Comparison of ENCODE assay signal across 8 cellular contexts in the genomic region with DNA sequence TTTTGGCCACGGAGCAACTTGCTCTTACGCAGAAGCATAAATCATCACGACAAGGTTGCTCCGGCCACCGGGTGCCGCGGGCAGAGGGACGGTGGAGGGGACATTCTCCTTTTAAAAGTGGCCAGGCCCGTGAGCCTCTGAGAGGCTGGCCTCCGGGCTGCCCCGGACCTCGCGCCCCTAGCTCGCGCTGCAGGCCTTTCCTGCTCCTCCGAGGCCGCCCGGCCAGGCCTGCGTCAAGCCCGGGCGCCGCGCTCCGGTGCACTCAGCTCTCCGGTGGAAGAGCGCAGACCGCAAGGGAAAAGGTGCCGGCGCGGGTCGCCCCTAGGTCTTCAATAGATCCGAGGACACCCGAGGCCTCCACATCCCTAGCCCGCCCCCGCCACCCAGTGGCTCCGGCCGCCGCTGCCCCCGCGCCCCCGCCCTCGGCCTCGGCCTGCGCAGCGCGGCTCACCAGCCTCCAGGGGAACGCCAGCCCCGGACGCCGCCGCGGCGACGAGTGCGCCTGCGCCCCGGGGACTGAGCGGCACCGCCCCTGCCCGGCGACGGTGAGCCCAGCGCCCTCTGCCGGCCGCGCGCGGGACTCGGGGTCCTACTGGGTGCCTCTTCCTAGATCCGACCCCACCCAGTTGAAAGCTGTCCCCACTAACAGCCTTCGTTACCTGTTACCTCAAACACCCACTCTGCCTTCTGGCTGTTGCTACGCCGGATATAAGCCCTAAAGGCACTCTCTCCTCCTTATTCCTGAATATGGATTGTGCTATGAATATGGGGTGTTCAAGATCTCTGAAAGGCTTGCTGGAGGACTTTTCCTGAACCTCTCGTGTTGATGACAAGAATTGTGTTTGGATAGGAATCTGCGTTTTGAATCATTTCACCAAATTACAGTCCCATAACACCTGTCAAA. TPM values are rescaled to one million over a fixed set of nuclear protein-coding genes. Genes with fewer than 3 reads are reported as not detected.
DNase-seq lines count a peak whose midpoint lies in the region; ATAC-seq, FAIRE-seq and TF ChIP-seq lines count a peak whose summit lies in the region.

TSS of gene LYRM9 (minus strand) at position 500 of the 904 bp plus-strand sequence. CDS start 10,671 bp downstream, outside the sequence.

- no peaks in the 10 kb centered on the region for H3K9me2 ChIP-seq in DOHH2 (replicated peaks; ENCODE audit: control insufficient read depth, low read length)

- H3K27ac ChIP-seq in DOHH2 (ENCODE audit: low read depth, low read length) (peak within 1 kb of the TSS; percentile 19; the same call in 1 of the 2 replicates), KOPT-K1 (ENCODE audit: low read depth, low read length, poor library complexity, severe bottlenecking) (peak within 1 kb of the TSS; percentile 17)

- H3K36me3 ChIP-seq in DOHH2 (ENCODE audit: control insufficient read depth, low read length), result no peaks in the 10 kb centered on the region
- H3K36me3 ChIP-seq in KOPT-K1 (ENCODE audit: insufficient read depth, low read length), result no peaks in the 10 kb centered on the region

- H4K20me1 ChIP-seq in DOHH2 (ENCODE audit: control insufficient read depth, insufficient read depth, low read depth, low read length), result no peaks in the 10 kb centered on the region

- peak; percentile 94 for ATAC-seq in GM21723 (IDR thresholded peaks at IDR 0.05; ENCODE audit: unreplicated experiment)
- ATAC-seq in natural killer cell treated with Interleukin-12 subunit alpha and Interleukin-12 subunit beta and Interleukin-15 and Interleukin-18, amount 100 ng/mL, for 72 hours, result peak; percentile 99
- ATAC-seq in stimulated activated naive CD8-positive, alpha-beta T cell treated with anti-CD3 and anti-CD28 coated beads, Interleukin-15, Interleukin-2, amounts not matched to agents 100 U/mL and 50 U/mL, for 24 hours, result peak; percentile 98

- no peaks in the 10 kb centered on the region for H3K9me3 Mint-ChIP-seq in activated T-helper 2 cell treated with anti-CD3 and anti-CD28 coated beads, Interferon-gamma antibody, Interleukin-2, Interleukin-4, amounts not matched to agents 10 μg/mL and 5 μg/mL and 100 μg/mL, durations not matched to agents 14 hours and 24 hours and 36 hours
- no peaks in the 10 kb centered on the region for H3K9me3 Mint-ChIP-seq in natural killer cell treated with Interleukin-12 subunit alpha and Interleukin-12 subunit beta and Interleukin-15 and Interleukin-18, amount 100 ng/mL, for 72 hours

- no peak for FAIRE-seq in RCC 7860 (lab: Jason Lieb, UNC)

- H3K4me1 Mint-ChIP-seq in activated T-helper 2 cell treated with anti-CD3 and anti-CD28 coated beads, Interferon-gamma antibody, Interleukin-2, Interleukin-4, amounts not matched to agents 10 μg/mL and 5 μg/mL and 100 μg/mL, durations not matched to agents 14 hours and 24 hours and 36 hours (ENCODE audit: low read depth), result peaks cover 22% of the 10 kb centered on the region
- peaks cover 15 to 17% of the 10 kb centered on the region in 2 donors for H3K4me1 Mint-ChIP-seq in natural killer cell treated with Interleukin-12 subunit alpha and Interleukin-12 subunit beta and Interleukin-15 and Interleukin-18, amount 100 ng/mL, for 72 hours (ENCODE audit: low read depth in 2 of 2)

- intact Hi-C loops in activated T-helper 2 cell treated with anti-CD3 and anti-CD28 coated beads, Interferon-gamma antibody, Interleukin-2, Interleukin-4, amounts not matched to agents 10 μg/mL and 5 μg/mL and 100 μg/mL, durations not matched to agents 14 hours and 24 hours and 36 hours (cut with micrococcal nuclease), result loop anchor here (1.0 to 5.0 kb wide), 2 partner anchors 149 to 358 kb away; partner anchors contain the start of gene NLK

- peaks cover 27% of the 10 kb centered on the region for H3K27me3 Mint-ChIP-seq in activated T-helper 2 cell treated with anti-CD3 and anti-CD28 coated beads, Interferon-gamma antibody, Interleukin-2, Interleukin-4, amounts not matched to agents 10 μg/mL and 5 μg/mL and 100 μg/mL, durations not matched to agents 14 hours and 24 hours and 36 hours (ENCODE audit: low read depth)
- H3K27me3 Mint-ChIP-seq in natural killer cell treated with Interleukin-12 subunit alpha and Interleukin-12 subunit beta and Interleukin-15 and Interleukin-18, amount 100 ng/mL, for 72 hours, result peaks cover 13 to 20% of the 10 kb centered on the region in 2 donors

- TF ChIP-seq CTCF in DOHH2 (IDR thresholded peaks at IDR 0.05; ENCODE audit: low read depth, low read length, poor library complexity, severe bottlenecking), result peak; percentile 93

- peak within 1 kb of the TSS; percentile 66 for H3K27ac Mint-ChIP-seq in activated T-helper 2 cell treated with anti-CD3 and anti-CD28 coated beads, Interferon-gamma antibody, Interleukin-2, Interleukin-4, amounts not matched to agents 10 μg/mL and 5 μg/mL and 100 μg/mL, durations not matched to agents 14 hours and 24 hours and 36 hours
- H3K27ac Mint-ChIP-seq in natural killer cell treated with Interleukin-12 subunit alpha and Interleukin-12 subunit beta and Interleukin-15 and Interleukin-18, amount 100 ng/mL, for 72 hours, result peak within 1 kb of the TSS; percentile 47 to 84

- peaks cover 29% of the 10 kb centered on the region for H3K4me1 ChIP-seq in DOHH2 (ENCODE audit: control insufficient read depth, low read length)

- no peaks in the 10 kb centered on the region for H3K79me2 ChIP-seq in DOHH2 (ENCODE audit: control insufficient read depth, low read length)

- no peaks in the 10 kb centered on the region for H3K27me3 ChIP-seq in DOHH2 (ENCODE audit: control insufficient read depth, low read length)

- H3F3A ChIP-seq in DOHH2 (ENCODE audit: control insufficient read depth, insufficient read depth), result no peaks in the 10 kb centered on the region

- H3K4me2 ChIP-seq in DOHH2 (ENCODE audit: low read length), result peak within 1 kb of the TSS; percentile 83

- no peaks in the 10 kb centered on the region for H3K36me3 Mint-ChIP-seq in activated T-helper 2 cell treated with anti-CD3 and anti-CD28 coated beads, Interferon-gamma antibody, Interleukin-2, Interleukin-4, amounts not matched to agents 10 μg/mL and 5 μg/mL and 100 μg/mL, durations not matched to agents 14 hours and 24 hours and 36 hours (ENCODE audit: low read depth)
- H3K36me3 Mint-ChIP-seq in natural killer cell treated with Interleukin-12 subunit alpha and Interleukin-12 subunit beta and Interleukin-15 and Interleukin-18, amount 100 ng/mL, for 72 hours, result no peaks in the 10 kb centered on the region

- H3K4me3 Mint-ChIP-seq in activated T-helper 2 cell treated with anti-CD3 and anti-CD28 coated beads, Interferon-gamma antibody, Interleukin-2, Interleukin-4, amounts not matched to agents 10 μg/mL and 5 μg/mL and 100 μg/mL, durations not matched to agents 14 hours and 24 hours and 36 hours (ENCODE audit: low read depth), result peak within 1 kb of the TSS; percentile 83
- H3K4me3 Mint-ChIP-seq in natural killer cell treated with Interleukin-12 subunit alpha and Interleukin-12 subunit beta and Interleukin-15 and Interleukin-18, amount 100 ng/mL, for 72 hours, result peak within 1 kb of the TSS; percentile 81

- H3K9me3 ChIP-seq in DOHH2 (ENCODE audit: control insufficient read depth, insufficient read depth, low read length) (no peaks in the 10 kb centered on the region), KOPT-K1 (ENCODE audit: insufficient read depth, low read length, poor library complexity, severe bottlenecking) (no peaks in the 10 kb centered on the region)

- DNase-seq in RCC 7860 (ENCODE audit: low spot score) (peak; percentile 65), fibroblast of peridontal ligament (ENCODE audit: extremely low read depth) (peak; percentile 79)
- peak; percentile 89 for DNase-seq in activated T-helper 2 cell treated with anti-CD3 and anti-CD28 coated beads, Interferon-gamma antibody, Interleukin-2, Interleukin-4, amounts not matched to agents 10 μg/mL and 5 μg/mL and 100 μg/mL, durations not matched to agents 14 hours and 24 hours and 36 hours (ENCODE audit: low spot score)
- DNase-seq in natural killer cell treated with Interleukin-12 subunit alpha and Interleukin-12 subunit beta and Interleukin-15 and Interleukin-18, amount 100 ng/mL, for 72 hours (ENCODE audit: low spot score), result peak; percentile 95
- DNase-seq in stimulated activated naive CD8-positive, alpha-beta T cell treated with anti-CD3 and anti-CD28 coated beads, Interleukin-15, Interleukin-2, amounts not matched to agents 100 U/mL and 50 U/mL, for 24 hours, result peak; percentile 98

- H3K4me3 ChIP-seq in DOHH2 (ENCODE audit: low read length), result peak within 1 kb of the TSS; percentile 74

RNA-seq across cellular contexts. Expression of gene LYRM9, which starts in this region (rescaled TPM):
- 3.0 and 3.1 TPM in 2 replicates for total RNA-seq in activated T-helper 2 cell treated with anti-CD3 and anti-CD28 coated beads, Interferon-gamma antibody, Interleukin-2, Interleukin-4, amounts not matched to agents 10 μg/mL and 5 μg/mL and 100 μg/mL, durations not matched to agents 14 hours and 24 hours and 36 hours
- total RNA-seq in natural killer cell treated with Interleukin-12 subunit alpha and Interleukin-12 subunit beta and Interleukin-15 and Interleukin-18, amount 100 ng/mL, for 72 hours, result 1 to 10 TPM in 1 of 2 donors, under 1 TPM in 1; 0.78 to 2.0 TPM

Comparison
In these comparisons a context has a peak if more than half of its experiments do, and no peak if none do; other contexts are left out.
1. Peak in every context shown above with its lines: DNase-seq, ATAC-seq, H3K4me3 ChIP-seq and H3K27ac ChIP-seq.